In genomic region chr7:43004076-43004475, GRCh38 we compare ENCODE assay signal across 1 cellular context.
TF ChIP-seq lines count a peak whose summit lies in the region.

No MANE protein-coding gene starts in this region.

TF ChIP-seq in GM23338, 12 proteins besides CTCF, POLR2A, EP300 and RAD21 (continued from another document):
- TF ChIP-seq REST (IDR thresholded peaks at IDR 0.05; ENCODE audit: unreplicated experiment) (no peak), NANOG (IDR thresholded peaks at IDR 0.05; ENCODE audit: borderline replicate concordance) (no peak), CREB1 (CRISPR knock-in tag; IDR thresholded peaks at IDR 0.05; ENCODE audit: low read depth) (no peak), EZH2phosphoT487 (IDR thresholded peaks at IDR 0.05; ENCODE audit: unreplicated experiment) (no peak), POLR2AphosphoS5 (IDR thresholded peaks at IDR 0.05; ENCODE audit: low read depth) (no peak), ZNF331 (CRISPR knock-in tag; IDR thresholded peaks at IDR 0.05; ENCODE audit: low read depth) (no peak)
